Comparison of ENCODE assay signal across 20 cellular contexts in the genomic region with DNA sequence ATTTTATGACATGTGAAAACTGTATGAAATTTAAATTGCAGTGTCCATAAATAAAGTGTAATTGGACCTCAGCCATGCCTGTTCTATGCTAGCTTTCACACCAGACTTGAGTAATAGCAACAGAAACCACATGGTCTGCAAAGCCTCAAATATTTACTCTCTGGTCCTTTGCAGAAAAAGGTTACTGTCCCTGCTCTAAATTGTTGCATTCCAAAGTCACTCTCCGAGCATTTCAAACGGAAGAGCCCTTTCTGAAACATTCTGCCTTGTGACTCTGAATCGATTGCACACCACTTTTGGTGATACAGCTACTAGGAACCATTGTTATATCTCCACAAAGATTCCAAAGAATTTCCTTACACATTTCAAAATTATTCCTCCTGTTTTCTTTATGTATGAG.
DNase-seq lines count a peak whose midpoint lies in the region; ATAC-seq and TF ChIP-seq lines count a peak whose summit lies in the region.
"Had no signal": no experiment of that assay in that cellular context is flagged by ENCODE, and none has a peak within 500 bp of the region (broad histone marks: within the 10 kb centered on the region; RNA-seq: fewer than 3 reads in every experiment).

No MANE protein-coding gene starts in this region.

- H3K9me3 Mint-ChIP-seq in chondrocyte (ENCODE audit: low read depth): no peaks in the 10 kb centered on the region
- H3K9me3 Mint-ChIP-seq: endodermal cell; natural killer cell treated with Interleukin-12 subunit alpha and Interleukin-12 subunit beta and Interleukin-15 and Interleukin-18, amount 100 ng/mL, for 72 hours had no signal

- peaks cover 7% of the 10 kb centered on the region for H3K27me3 Mint-ChIP-seq in chondrocyte (ENCODE audit: low read depth)

- peak overlapping the region; percentile 46 for H3K27ac Mint-ChIP-seq in chondrocyte (ENCODE audit: unreplicated experiment)
- H3K27ac Mint-ChIP-seq: endodermal cell; natural killer cell treated with Interleukin-12 subunit alpha and Interleukin-12 subunit beta and Interleukin-15 and Interleukin-18, amount 100 ng/mL, for 72 hours had no signal

- TF ChIP-seq CTCF in chondrocyte (IDR thresholded peaks at IDR 0.05): no peak
- TF ChIP-seq CTCF in left lung (IDR thresholded peaks at IDR 0.05): no peak
- no peak for TF ChIP-seq CTCF in ovary (IDR thresholded peaks at IDR 0.05)

- H3K4me1 ChIP-seq in left lung: peaks cover 0 to 5% of the 10 kb centered on the region in 2 donors
- no peaks in the 10 kb centered on the region for H3K4me1 ChIP-seq in ovary (ENCODE audit: insufficient read depth)
- H3K4me1 ChIP-seq: heart left ventricle, left ventricle myocardium inferior had no signal

- intact Hi-C loops in left lung (cut with DNase I): no loop called here
- intact Hi-C loops in ovary (cut with DNase I): no loop called here

- H3K27me3 ChIP-seq in left lung (peaks cover 0 to 8% of the 10 kb centered on the region in 2 donors), ovary (no peaks in the 10 kb centered on the region)
- H3K27me3 ChIP-seq: cardiac muscle cell had no signal

- peaks cover 12% of the 10 kb centered on the region for H3K4me1 Mint-ChIP-seq in chondrocyte (ENCODE audit: low read depth)
- H3K4me1 Mint-ChIP-seq: endodermal cell had no signal

- no peak for TF ChIP-seq POLR2A in ovary (IDR thresholded peaks at IDR 0.05)

- H3K4me3 ChIP-seq in left lung (no peak overlapping the region), ovary (no peak overlapping the region)
- H3K4me3 ChIP-seq: cardiac muscle cell, heart left ventricle, left ventricle myocardium inferior had no signal

- 11 to 18% (median 15%) methylated on average over 3 of the region's 3 CpGs for WGBS in ovary, 3 donors

- no peak overlapping the region for H3K4me3 Mint-ChIP-seq in chondrocyte (ENCODE audit: unreplicated experiment)
- H3K4me3 Mint-ChIP-seq: endodermal cell; natural killer cell treated with Interleukin-12 subunit alpha and Interleukin-12 subunit beta and Interleukin-15 and Interleukin-18, amount 100 ng/mL, for 72 hours had no signal

- H3K36me3 Mint-ChIP-seq in chondrocyte (ENCODE audit: low read depth): no peaks in the 10 kb centered on the region
- H3K36me3 Mint-ChIP-seq: natural killer cell treated with Interleukin-12 subunit alpha and Interleukin-12 subunit beta and Interleukin-15 and Interleukin-18, amount 100 ng/mL, for 72 hours had no signal

- H3K9me3 ChIP-seq in left lung (no peaks in the 10 kb centered on the region), ovary (no peaks in the 10 kb centered on the region)
- H3K9me3 ChIP-seq: Caco-2, heart left ventricle, left ventricle myocardium inferior had no signal

- ATAC-seq in left lung (peak; percentile 56), GM21529 (IDR thresholded peaks at IDR 0.05; ENCODE audit: unreplicated experiment) (no peak)
- ATAC-seq: heart left ventricle; natural killer cell treated with Interleukin-12 subunit alpha and Interleukin-12 subunit beta and Interleukin-15 and Interleukin-18, amount 100 ng/mL, for 72 hours had no signal

- no peaks in the 10 kb centered on the region for H3K36me3 ChIP-seq in left lung
- H3K36me3 ChIP-seq in ovary: no peaks in the 10 kb centered on the region
- H3K36me3 ChIP-seq: cardiac muscle cell, heart left ventricle, left ventricle myocardium inferior, WERI-Rb-1 had no signal

- no peak overlapping the region for H3K27ac ChIP-seq in left lung
- no peak overlapping the region for H3K27ac ChIP-seq in ovary
- H3K27ac ChIP-seq: cardiac muscle cell, heart left ventricle, left ventricle myocardium inferior, WERI-Rb-1 had no signal

- peak; percentile 67 for DNase-seq in AG08395 (ENCODE audit: low spot score)
- DNase-seq in HuH-7 (ENCODE audit: low spot score): peak; percentile 29
- no peak for DNase-seq in chondrocyte (ENCODE audit: low spot score)
- no peak for DNase-seq in left lung
- DNase-seq in activated effector memory CD4-positive, alpha-beta T cell treated with anti-CD3 and anti-CD28 coated beads, Interleukin-2, amount 50 U/mL, for 16 hours: no peak
- DNase-seq in NCI-H345 (lab: John Stamatoyannopoulos, UW): no peak
- DNase-seq in ovary: no peak
- DNase-seq: activated gamma-delta T cell treated with Interleukin-2 at 50 U/mL for 16 hours; endodermal cell; GDM1; heart left ventricle; left ventricle myocardium inferior; NCI-H1417 treated with DMSO at 0.1 percent for 48 hours; stimulated activated CD4-positive, alpha-beta T cell treated with anti-CD3 and anti-CD28 coated beads, Interleukin-2, amount 100 ng/mL, for 48 hours; SW 1271; WERI-Rb-1 had no signal

- TF ChIP-seq EP300 in ovary (IDR thresholded peaks at IDR 0.05): no peak

Comparison
In these comparisons a context has a peak if more than half of its experiments do, and no peak if none do; other contexts are left out.
1. DNase-seq: peak in AG08395 (single experiment) and HuH-7 (single experiment); none in chondrocyte (single experiment), left lung (0 of 2), activated effector memory CD4-positive, alpha-beta T cell treated with anti-CD3 and anti-CD28 coated beads, Interleukin-2, amount 50 U/mL, for 16 hours (single experiment), NCI-H345 (single experiment) and ovary (0 of 5).